8 cellular contexts compared by ENCODE assay signal in the genomic region with DNA sequence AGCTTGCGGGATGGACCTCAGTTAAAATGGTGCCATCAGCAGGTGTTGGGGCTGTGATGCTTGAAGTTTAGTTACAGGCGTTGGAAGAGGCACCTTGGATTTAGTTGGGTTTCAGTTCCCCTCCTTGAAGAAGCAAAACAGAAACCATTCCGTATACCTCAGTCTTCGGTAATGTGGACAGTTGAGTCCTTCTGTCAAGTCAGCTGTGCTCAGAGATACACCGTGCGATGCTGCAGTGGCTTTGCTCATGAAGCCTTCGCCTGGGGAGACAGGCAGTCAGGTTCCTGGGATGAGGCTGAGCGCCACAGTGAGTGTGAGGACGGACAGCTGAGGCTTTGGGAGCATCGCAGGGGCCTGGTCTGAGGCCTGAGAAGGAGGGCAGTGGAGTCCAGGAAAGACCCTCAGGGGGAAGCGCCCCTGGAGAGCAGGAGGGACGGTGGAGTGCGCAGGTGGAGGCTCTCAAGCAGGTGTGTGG. TPM values are rescaled to one million over a fixed set of nuclear protein-coding genes. Genes with fewer than 3 reads are reported as not detected.
A peak's percentile ranks its signal among the peaks of the same experiment; 100 is the strongest.
DNase-seq lines count a peak whose midpoint lies in the region; TF ChIP-seq lines count a peak whose summit lies in the region.

No MANE protein-coding gene starts in this region.

- H2AFZ ChIP-seq in H9 (ENCODE audit: low read length) = no peak overlapping the region

- peak overlapping the region; percentile 41 for H3K18ac ChIP-seq in H9 (ENCODE audit: insufficient read length, low read depth, low read length)

- no peak overlapping the region for H3K9ac ChIP-seq in H9 (ENCODE audit: extremely low read depth, insufficient read length, low read length)

- no peak overlapping the region for H2BK20ac ChIP-seq in H9 (ENCODE audit: low read depth, low read length, poor library complexity, severe bottlenecking)

- H3K27me3 Mint-ChIP-seq in activated T-cell treated with anti-CD3 and anti-CD28 coated beads, Interleukin-2, amount 50 U/mL, for 24 hours = no peaks in the 10 kb centered on the region
- H3K27me3 Mint-ChIP-seq in H9 (ENCODE audit: low read depth) (no peaks in the 10 kb centered on the region; the same call in none of the 2 replicates), progenitor cell of endocrine pancreas (peaks cover 10% of the 10 kb centered on the region)

- WGBS in H9 (ENCODE audit: extremely low coverage, insufficient read length, low lambda C conversion rate) = no CpG with 5 or more reads among the region's 13 CpGs

- no peak overlapping the region for H4K8ac ChIP-seq in H9 (replicated peaks; ENCODE audit: insufficient read length, low read depth, low read length)

- TF ChIP-seq CTCF in H9 (conservative IDR thresholded peaks at IDR 0.05) (no peak), progenitor cell of endocrine pancreas (IDR thresholded peaks at IDR 0.05; ENCODE audit: unreplicated experiment) (no peak)

- H3K23me2 ChIP-seq in H9 (ENCODE audit: insufficient read length, low read depth, low read length, poor library complexity, severe bottlenecking) = no peaks in the 10 kb centered on the region

- no peak overlapping the region for H3K4me2 ChIP-seq in H9 (ENCODE audit: insufficient read depth, insufficient read length, low read length)

- no peak for DNase-seq in activated T-cell treated with anti-CD3 and anti-CD28 coated beads, Interleukin-2, amount 50 U/mL, for 24 hours
- no peak for DNase-seq in activated T-cell treated with anti-CD3 and anti-CD28 coated beads for 4 hours
- DNase-seq in H9 = no peak
- peak; percentile 86 for DNase-seq in NAMALWA (ENCODE audit: low spot score)
- DNase-seq in progenitor cell of endocrine pancreas (ENCODE audit: low spot score, unreplicated experiment) = no peak
- DNase-seq in central memory CD4-positive, alpha-beta T cell = no peak
- DNase-seq in amniotic stem cell (lab: John Stamatoyannopoulos, UW) = no peak
- no peak for DNase-seq in NCI-H2107 treated with DMSO at 0.1 percent for 48 hours (lab: John Stamatoyannopoulos, UW; ENCODE audit: unreplicated experiment)

- H3K9me3 ChIP-seq in H9 (ENCODE audit: control insufficient read depth, low read depth, low read length) = no peaks in the 10 kb centered on the region

- H3K56ac ChIP-seq in H9 (ENCODE audit: insufficient read length, low read depth, low read length) = no peak overlapping the region

- no peaks in the 10 kb centered on the region for H3K79me1 ChIP-seq in H9 (ENCODE audit: insufficient read depth, low read depth, low read length, poor library complexity, severe bottlenecking)

- H3K4ac ChIP-seq in H9 (ENCODE audit: low read depth, low read length) = no peak overlapping the region

- H3T11ph ChIP-seq in H9 (ENCODE audit: low read length) = no peak overlapping the region

- H3K4me3 Mint-ChIP-seq in activated T-cell treated with anti-CD3 and anti-CD28 coated beads, Interleukin-2, amount 50 U/mL, for 24 hours = no peak overlapping the region
- H3K4me3 Mint-ChIP-seq in H9 = no peak overlapping the region
- H3K4me3 Mint-ChIP-seq in progenitor cell of endocrine pancreas (ENCODE audit: low read depth) = no peak overlapping the region

- peaks cover 4% of the 10 kb centered on the region for H4K20me1 ChIP-seq in H9 (ENCODE audit: control insufficient read depth, insufficient read depth, insufficient read length)

- H3K4me1 ChIP-seq in H9 (ENCODE audit: insufficient read depth, low read length) = no peaks in the 10 kb centered on the region

- peak overlapping the region; percentile 77 for H3K27ac Mint-ChIP-seq in activated T-cell treated with anti-CD3 and anti-CD28 coated beads, Interleukin-2, amount 50 U/mL, for 24 hours
- peak overlapping the region; percentile 6 to 87 (median 73); a peak in 5 of 7 replicates for H3K27ac Mint-ChIP-seq in H9
- peak overlapping the region; percentile 46 for H3K27ac Mint-ChIP-seq in progenitor cell of endocrine pancreas

- no peak overlapping the region for H2BK15ac ChIP-seq in H9 (ENCODE audit: low read depth, low read length)

- H3K36me3 Mint-ChIP-seq in activated T-cell treated with anti-CD3 and anti-CD28 coated beads, Interleukin-2, amount 50 U/mL, for 24 hours (ENCODE audit: low read depth) = peaks cover 47% of the 10 kb centered on the region
- peaks cover 26 to 37% (median 34%) of the 10 kb centered on the region in 3 experiments; a peak in 6 of 7 replicates for H3K36me3 Mint-ChIP-seq in H9 (ENCODE audit: insufficient read depth in 1 of 3, low read depth in 3 of 3)
- H3K36me3 Mint-ChIP-seq in progenitor cell of endocrine pancreas (ENCODE audit: insufficient read depth) = peaks cover 25% of the 10 kb centered on the region

- no peak overlapping the region for H3K14ac ChIP-seq in H9 (ENCODE audit: insufficient read depth, low read length)

- H4K5ac ChIP-seq in H9 (ENCODE audit: insufficient read length, low read depth, low read length) = peak overlapping the region; percentile 33

- no peak overlapping the region for H3K23ac ChIP-seq in H9 (ENCODE audit: insufficient read length, low read depth, low read length)

- no peak overlapping the region for H2AK5ac ChIP-seq in H9 (ENCODE audit: insufficient read length, low read length)

- H3K4me1 Mint-ChIP-seq in activated T-cell treated with anti-CD3 and anti-CD28 coated beads, Interleukin-2, amount 50 U/mL, for 24 hours (ENCODE audit: low read depth) = peaks cover 64% of the 10 kb centered on the region
- H3K4me1 Mint-ChIP-seq in H9 (peaks cover 39 to 44% of the 10 kb centered on the region in 2 experiments), progenitor cell of endocrine pancreas (ENCODE audit: low read depth) (peaks cover 32% of the 10 kb centered on the region)

- H3K27me3 ChIP-seq in H9 (ENCODE audit: insufficient read depth, low read length) = no peaks in the 10 kb centered on the region

- H3K79me2 ChIP-seq in H9 (ENCODE audit: insufficient read depth, low read length) = peaks cover 2% of the 10 kb centered on the region; the same call in 1 of the 2 replicates

- H4K91ac ChIP-seq in H9 (ENCODE audit: insufficient read length, low read depth, low read length) = no peak overlapping the region

- no peak overlapping the region for H3K27ac ChIP-seq in H9 (ENCODE audit: insufficient read length, low read depth, low read length)

- no peaks in the 10 kb centered on the region for H3K9me3 Mint-ChIP-seq in activated T-cell treated with anti-CD3 and anti-CD28 coated beads, Interleukin-2, amount 50 U/mL, for 24 hours
- H3K9me3 Mint-ChIP-seq in H9 (no peaks in the 10 kb centered on the region), progenitor cell of endocrine pancreas (ENCODE audit: low read depth) (no peaks in the 10 kb centered on the region)

- H2BK12ac ChIP-seq in H9 (ENCODE audit: insufficient read length, low read depth, low read length) = no peak overlapping the region

- H2BK120ac ChIP-seq in H9 (ENCODE audit: low read depth, low read length, poor library complexity, severe bottlenecking) = no peak overlapping the region

- H2BK5ac ChIP-seq in H9 (ENCODE audit: insufficient read length, low read length) = no peak overlapping the region

RNA-seq across cellular contexts. Expression of a gene that starts 7.4 kb away (rescaled TPM):
- total RNA-seq in H9 (2021) (1,968 and 1,971 TPM in 2 replicates), progenitor cell of endocrine pancreas (803 and 832 TPM in 2 replicates)

RNA-seq across cellular contexts. Expression of a gene that starts 40.2 kb away (rescaled TPM):
- 16.8 and 19.4 TPM in 2 replicates for total RNA-seq in H9 (2021)
- 20.5 and 22.4 TPM in 2 replicates for total RNA-seq in progenitor cell of endocrine pancreas
